In the genomic region with DNA sequence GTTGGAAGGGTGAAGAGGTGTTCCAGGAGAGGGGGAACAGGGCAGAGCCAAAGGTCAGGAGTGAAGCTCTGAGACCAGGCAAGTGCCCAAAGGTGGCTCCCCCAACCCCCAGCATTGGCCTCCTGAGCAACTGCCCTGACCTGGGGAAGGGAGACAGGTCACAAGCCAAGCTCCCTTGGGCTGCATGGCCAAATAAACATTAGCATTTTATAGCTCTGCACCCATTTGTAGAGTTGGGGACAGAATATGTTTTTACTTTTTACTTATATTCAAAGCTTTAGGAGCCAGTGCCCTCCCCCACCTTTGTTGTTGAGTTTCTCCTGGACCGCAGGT, we compare ENCODE assay signal across 1 cellular context.
TF ChIP-seq lines count a peak whose summit lies in the region.

No MANE protein-coding gene starts in this region.

TF ChIP-seq in WTC11, 78 proteins besides CTCF, POLR2A, EP300 and RAD21 (continued from another document):
- TF ChIP-seq, protein P1, sequence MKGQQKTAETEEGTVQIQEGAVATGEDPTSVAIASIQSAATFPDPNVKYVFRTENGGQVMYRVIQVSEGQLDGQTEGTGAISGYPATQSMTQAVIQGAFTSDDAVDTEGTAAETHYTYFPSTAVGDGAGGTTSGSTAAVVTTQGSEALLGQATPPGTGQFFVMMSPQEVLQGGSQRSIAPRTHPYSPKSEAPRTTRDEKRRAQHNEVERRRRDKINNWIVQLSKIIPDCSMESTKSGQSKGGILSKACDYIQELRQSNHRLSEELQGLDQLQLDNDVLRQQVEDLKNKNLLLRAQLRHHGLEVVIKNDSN (CRISPR knock-in tag; IDR thresholded peaks at IDR 0.05): no peak
- TF ChIP-seq CREB1 (CRISPR knock-in tag; IDR thresholded peaks at IDR 0.05): no peak
- TF ChIP-seq CREM (CRISPR knock-in tag; IDR thresholded peaks at IDR 0.05): no peak
